11 cellular contexts compared by ENCODE assay signal in the genomic region with DNA sequence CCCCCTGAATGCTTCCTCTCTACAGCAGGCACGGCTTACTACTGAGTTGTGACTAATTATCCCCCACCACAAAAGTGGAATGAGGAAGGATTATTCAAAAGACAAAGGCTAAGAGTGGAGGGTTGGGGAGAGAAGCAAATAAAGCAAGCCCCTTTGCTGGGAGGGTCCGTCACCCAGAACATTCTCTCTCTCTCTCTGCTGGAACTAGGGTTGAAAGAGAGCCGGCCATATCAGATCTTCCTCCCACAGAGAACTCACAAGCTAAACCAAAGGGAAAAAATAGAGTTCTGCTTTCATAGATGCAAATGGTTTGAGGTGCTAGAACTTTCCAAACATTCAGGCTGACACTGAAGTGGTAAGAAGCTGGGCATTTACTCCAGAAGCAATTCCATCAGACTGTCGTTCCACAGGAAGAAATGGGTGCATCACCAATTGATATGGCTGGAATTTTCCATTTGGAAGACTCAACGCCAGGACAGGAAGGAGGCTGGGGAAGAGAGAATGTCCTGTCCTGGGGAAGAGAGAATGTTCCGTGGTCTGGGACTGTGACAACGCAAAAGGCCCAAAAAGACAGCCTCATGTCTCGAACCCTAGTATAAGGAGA. TPM values are rescaled to one million over a fixed set of nuclear protein-coding genes. Genes with fewer than 3 reads are reported as not detected.
DNase-seq lines count a peak whose midpoint lies in the region; ATAC-seq, FAIRE-seq and TF ChIP-seq lines count a peak whose summit lies in the region.
"Had no signal": no experiment of that assay in that cellular context is flagged by ENCODE, and none has a peak within 500 bp of the region (broad histone marks: within the 10 kb centered on the region; RNA-seq: fewer than 3 reads in every experiment).

No MANE protein-coding gene starts in this region.

- no peaks in the 10 kb centered on the region for H3K27me3 ChIP-seq in H9 (ENCODE audit: insufficient read depth, low read length)

- peaks cover 40% of the 10 kb centered on the region for H3K4me1 ChIP-seq in H9 (ENCODE audit: insufficient read depth, low read length)
- peaks cover 55 to 64% of the 10 kb centered on the region in 2 donors for H3K4me1 ChIP-seq in kidney (ENCODE audit: control insufficient read depth in 1 of 2, insufficient read depth in 1 of 2, low read depth in 1 of 2, low read length in 2 of 2)

- no peak overlapping the region for H3K4me3 Mint-ChIP-seq in H9
- no peak overlapping the region for H3K4me3 Mint-ChIP-seq in stimulated activated naive B cell treated with anti-CD40 and anti-IgM and Interleukin-4, amounts not matched to agents 10 μg/mL and 1 μg/mL and 100 μg/mL, for 72 hours
- H3K4me3 Mint-ChIP-seq in activated T-cell treated with anti-CD3 and anti-CD28 coated beads, Interleukin-2, amount 50 U/mL, for 24 hours = no peak overlapping the region

- no CpG with 5 or more reads among the region's 8 CpGs for WGBS in H9 (ENCODE audit: extremely low coverage, insufficient read length, low lambda C conversion rate)

- no peak overlapping the region for H3K4me2 ChIP-seq in H9 (ENCODE audit: insufficient read depth, insufficient read length, low read length)

- ATAC-seq in stimulated activated naive B cell treated with anti-CD40 and anti-IgM and Interleukin-4, amounts not matched to agents 10 μg/mL and 1 μg/mL and 100 μg/mL, for 72 hours (replicated peaks) = peak; percentile 56 to 63
- ATAC-seq: PC-3 had no signal

- no peak overlapping the region for H2AK5ac ChIP-seq in H9 (ENCODE audit: insufficient read length, low read length)

- peak overlapping the region; percentile 24 for H3K27ac ChIP-seq in H9 (ENCODE audit: insufficient read length, low read depth, low read length)
- H3K27ac ChIP-seq in kidney (ENCODE audit: low read depth in 2 of 2, low read length in 2 of 2) = peak overlapping the region; percentile 26 to 100

- no peak overlapping the region for H3K56ac ChIP-seq in H9 (ENCODE audit: insufficient read length, low read depth, low read length)

- H3K4me1 Mint-ChIP-seq in H9 = peaks cover 8 to 14% of the 10 kb centered on the region in 2 experiments
- peaks cover 14 to 37% of the 10 kb centered on the region in 2 donors for H3K4me1 Mint-ChIP-seq in stimulated activated naive B cell treated with anti-CD40 and anti-IgM and Interleukin-4, amounts not matched to agents 10 μg/mL and 1 μg/mL and 100 μg/mL, for 72 hours
- peaks cover 10% of the 10 kb centered on the region for H3K4me1 Mint-ChIP-seq in activated T-cell treated with anti-CD3 and anti-CD28 coated beads, Interleukin-2, amount 50 U/mL, for 24 hours (ENCODE audit: low read depth)

- H3K18ac ChIP-seq in H9 (ENCODE audit: insufficient read length, low read depth, low read length) = no peak overlapping the region

- H3K27me3 Mint-ChIP-seq in H9 (ENCODE audit: low read depth) = no peaks in the 10 kb centered on the region
- H3K27me3 Mint-ChIP-seq in stimulated activated naive B cell treated with anti-CD40 and anti-IgM and Interleukin-4, amounts not matched to agents 10 μg/mL and 1 μg/mL and 100 μg/mL, for 72 hours = no peaks in the 10 kb centered on the region
- H3K27me3 Mint-ChIP-seq in activated T-cell treated with anti-CD3 and anti-CD28 coated beads, Interleukin-2, amount 50 U/mL, for 24 hours = no peaks in the 10 kb centered on the region

- no peaks in the 10 kb centered on the region for H3K23me2 ChIP-seq in H9 (ENCODE audit: insufficient read length, low read depth, low read length, poor library complexity, severe bottlenecking)

- no peaks in the 10 kb centered on the region for H3K36me3 ChIP-seq in kidney (ENCODE audit: control insufficient read depth in 1 of 2, insufficient read depth in 2 of 2, low read length in 2 of 2)

- H2BK15ac ChIP-seq in H9 (ENCODE audit: low read depth, low read length) = no peak overlapping the region

- H3K9me3 Mint-ChIP-seq in H9 = no peaks in the 10 kb centered on the region
- H3K9me3 Mint-ChIP-seq in stimulated activated naive B cell treated with anti-CD40 and anti-IgM and Interleukin-4, amounts not matched to agents 10 μg/mL and 1 μg/mL and 100 μg/mL, for 72 hours = no peaks in the 10 kb centered on the region
- H3K9me3 Mint-ChIP-seq in activated T-cell treated with anti-CD3 and anti-CD28 coated beads, Interleukin-2, amount 50 U/mL, for 24 hours = no peaks in the 10 kb centered on the region

- peak overlapping the region; percentile 50; the same call in 1 of the 2 replicates for H3K14ac ChIP-seq in H9 (ENCODE audit: insufficient read depth, low read length)

- DNase-seq in H9 (no peak), astrocyte of the hippocampus (ENCODE audit: low read depth, low spot score) (peak; percentile 52), kidney (no peak), DMS153 treated with DMSO at 0.1 percent for 48 hours (lab: John Stamatoyannopoulos, UW; ENCODE audit: unreplicated experiment) (no peak), NCI-H1930 (lab: John Stamatoyannopoulos, UW) (no peak)
- no peak for DNase-seq in stimulated activated naive B cell treated with anti-CD40 and anti-IgM and Interleukin-4, amounts not matched to agents 10 μg/mL and 1 μg/mL and 100 μg/mL, for 72 hours
- no peak for DNase-seq in activated CD4-positive, alpha-beta T cell treated with anti-CD3 and anti-CD28 coated beads, Interleukin-2, amount 50 U/mL, for 4 hours
- no peak for DNase-seq in activated T-cell treated with anti-CD3 and anti-CD28 coated beads, Interleukin-2, amount 50 U/mL, for 24 hours
- DNase-seq: DMS79 treated with DMSO at 0.1 percent for 48 hours; PC-3; stimulated activated naive CD4-positive, alpha-beta T cell treated with Interleukin-2 at 50 U/mL for 16 hours had no signal

- no peak overlapping the region for H4K5ac ChIP-seq in H9 (ENCODE audit: insufficient read length, low read depth, low read length)

- no peak overlapping the region for H3K27ac Mint-ChIP-seq in H9
- H3K27ac Mint-ChIP-seq in stimulated activated naive B cell treated with anti-CD40 and anti-IgM and Interleukin-4, amounts not matched to agents 10 μg/mL and 1 μg/mL and 100 μg/mL, for 72 hours = no peak overlapping the region
- no peak overlapping the region for H3K27ac Mint-ChIP-seq in activated T-cell treated with anti-CD3 and anti-CD28 coated beads, Interleukin-2, amount 50 U/mL, for 24 hours

- H3K4me3 ChIP-seq in kidney (ENCODE audit: low read length in 2 of 2) = no peak overlapping the region

- H2BK120ac ChIP-seq in H9 (ENCODE audit: low read depth, low read length, poor library complexity, severe bottlenecking) = no peak overlapping the region

- intact Hi-C loops in kidney (cut with DNase I) = no loop called here

- H3K9me3 ChIP-seq in H9 (ENCODE audit: control insufficient read depth, low read depth, low read length) (no peaks in the 10 kb centered on the region), kidney (ENCODE audit: control insufficient read depth in 1 of 2, low read length in 2 of 2) (no peaks in the 10 kb centered on the region)

- H3K4ac ChIP-seq in H9 (ENCODE audit: low read depth, low read length) = no peak overlapping the region

- H3K9ac ChIP-seq in H9 (ENCODE audit: extremely low read depth, insufficient read length, low read length) = no peak overlapping the region
- H3K9ac ChIP-seq in kidney (ENCODE audit: low read length in 2 of 2) = peak overlapping the region; percentile 20 to 33

- peaks cover 4% of the 10 kb centered on the region for H3K79me1 ChIP-seq in H9 (ENCODE audit: insufficient read depth, low read depth, low read length, poor library complexity, severe bottlenecking)

- no peak overlapping the region for H3T11ph ChIP-seq in H9 (ENCODE audit: low read length)

- H4K20me1 ChIP-seq in H9 (ENCODE audit: control insufficient read depth, insufficient read depth, insufficient read length) = no peaks in the 10 kb centered on the region

- H3K36me3 Mint-ChIP-seq in H9 (ENCODE audit: insufficient read depth in 1 of 3, low read depth in 3 of 3) = peaks cover 27 to 45% (median 32%) of the 10 kb centered on the region in 3 experiments
- H3K36me3 Mint-ChIP-seq in stimulated activated naive B cell treated with anti-CD40 and anti-IgM and Interleukin-4, amounts not matched to agents 10 μg/mL and 1 μg/mL and 100 μg/mL, for 72 hours = peaks cover 21 to 28% of the 10 kb centered on the region in 2 donors
- peaks cover 38% of the 10 kb centered on the region for H3K36me3 Mint-ChIP-seq in activated T-cell treated with anti-CD3 and anti-CD28 coated beads, Interleukin-2, amount 50 U/mL, for 24 hours (ENCODE audit: low read depth)

- peaks cover 76% of the 10 kb centered on the region; the same call in 1 of the 2 replicates for H3K79me2 ChIP-seq in H9 (ENCODE audit: insufficient read depth, low read length)

- peak overlapping the region; percentile 71 for H2BK12ac ChIP-seq in H9 (ENCODE audit: insufficient read length, low read depth, low read length)

- H2AFZ ChIP-seq in H9 (ENCODE audit: low read length) = no peak overlapping the region

- no peak overlapping the region for H4K8ac ChIP-seq in H9 (replicated peaks; ENCODE audit: insufficient read length, low read depth, low read length)

- no peak overlapping the region for H2BK20ac ChIP-seq in H9 (ENCODE audit: low read depth, low read length, poor library complexity, severe bottlenecking)

- no peak overlapping the region for H3K23ac ChIP-seq in H9 (ENCODE audit: insufficient read length, low read depth, low read length)

- no peak for TF ChIP-seq CTCF in H9 (conservative IDR thresholded peaks at IDR 0.05)
- no peak for TF ChIP-seq CTCF in kidney (IDR thresholded peaks at IDR 0.05; ENCODE audit: borderline replicate concordance, extremely low read depth, insufficient read depth)

- peak overlapping the region; percentile 75 for H2BK5ac ChIP-seq in H9 (ENCODE audit: insufficient read length, low read length)

- peak overlapping the region; percentile 56 for H4K91ac ChIP-seq in H9 (ENCODE audit: insufficient read length, low read depth, low read length)

- no peak for FAIRE-seq in kidney (lab: Jason Lieb, UNC)

RNA-seq across cellular contexts. Expression of gene ZMYND8, which starts 7.9 kb away (rescaled TPM):
- total RNA-seq in H9 (2021) = 158 and 162 TPM in 2 replicates
- total RNA-seq in kidney = 37.5 TPM
- polyA plus RNA-seq in kidney (ENCODE audit: insufficient read depth, low read depth, low replicate concordance) = 10.5 TPM
